Comparison of ENCODE assay signal across 1 cellular context in the genomic region with DNA sequence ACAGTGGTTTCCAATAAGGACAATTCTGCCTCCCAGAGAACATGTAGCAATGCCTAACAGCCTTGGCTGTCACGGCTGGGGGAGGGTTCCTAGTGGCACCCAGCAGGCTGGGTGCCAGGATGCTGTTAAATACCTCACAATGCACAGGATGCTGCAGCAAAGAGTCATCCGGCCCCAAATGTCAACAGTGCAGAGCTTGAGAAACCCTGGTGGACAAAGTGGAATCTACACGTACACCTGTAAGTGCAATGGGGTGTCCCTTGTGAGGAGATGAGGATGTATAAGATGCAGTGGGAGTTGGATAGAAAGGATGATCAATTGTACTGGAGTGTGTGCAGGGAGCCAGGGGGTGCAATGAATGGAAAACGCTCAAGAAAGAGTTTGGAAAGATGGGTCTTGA.
TF ChIP-seq lines count a peak whose summit lies in the region.

No MANE protein-coding gene starts in this region.

TF ChIP-seq in GM23338, 12 proteins besides CTCF, POLR2A, EP300 and RAD21 (continued from another document):
- TF ChIP-seq, protein P1, sequence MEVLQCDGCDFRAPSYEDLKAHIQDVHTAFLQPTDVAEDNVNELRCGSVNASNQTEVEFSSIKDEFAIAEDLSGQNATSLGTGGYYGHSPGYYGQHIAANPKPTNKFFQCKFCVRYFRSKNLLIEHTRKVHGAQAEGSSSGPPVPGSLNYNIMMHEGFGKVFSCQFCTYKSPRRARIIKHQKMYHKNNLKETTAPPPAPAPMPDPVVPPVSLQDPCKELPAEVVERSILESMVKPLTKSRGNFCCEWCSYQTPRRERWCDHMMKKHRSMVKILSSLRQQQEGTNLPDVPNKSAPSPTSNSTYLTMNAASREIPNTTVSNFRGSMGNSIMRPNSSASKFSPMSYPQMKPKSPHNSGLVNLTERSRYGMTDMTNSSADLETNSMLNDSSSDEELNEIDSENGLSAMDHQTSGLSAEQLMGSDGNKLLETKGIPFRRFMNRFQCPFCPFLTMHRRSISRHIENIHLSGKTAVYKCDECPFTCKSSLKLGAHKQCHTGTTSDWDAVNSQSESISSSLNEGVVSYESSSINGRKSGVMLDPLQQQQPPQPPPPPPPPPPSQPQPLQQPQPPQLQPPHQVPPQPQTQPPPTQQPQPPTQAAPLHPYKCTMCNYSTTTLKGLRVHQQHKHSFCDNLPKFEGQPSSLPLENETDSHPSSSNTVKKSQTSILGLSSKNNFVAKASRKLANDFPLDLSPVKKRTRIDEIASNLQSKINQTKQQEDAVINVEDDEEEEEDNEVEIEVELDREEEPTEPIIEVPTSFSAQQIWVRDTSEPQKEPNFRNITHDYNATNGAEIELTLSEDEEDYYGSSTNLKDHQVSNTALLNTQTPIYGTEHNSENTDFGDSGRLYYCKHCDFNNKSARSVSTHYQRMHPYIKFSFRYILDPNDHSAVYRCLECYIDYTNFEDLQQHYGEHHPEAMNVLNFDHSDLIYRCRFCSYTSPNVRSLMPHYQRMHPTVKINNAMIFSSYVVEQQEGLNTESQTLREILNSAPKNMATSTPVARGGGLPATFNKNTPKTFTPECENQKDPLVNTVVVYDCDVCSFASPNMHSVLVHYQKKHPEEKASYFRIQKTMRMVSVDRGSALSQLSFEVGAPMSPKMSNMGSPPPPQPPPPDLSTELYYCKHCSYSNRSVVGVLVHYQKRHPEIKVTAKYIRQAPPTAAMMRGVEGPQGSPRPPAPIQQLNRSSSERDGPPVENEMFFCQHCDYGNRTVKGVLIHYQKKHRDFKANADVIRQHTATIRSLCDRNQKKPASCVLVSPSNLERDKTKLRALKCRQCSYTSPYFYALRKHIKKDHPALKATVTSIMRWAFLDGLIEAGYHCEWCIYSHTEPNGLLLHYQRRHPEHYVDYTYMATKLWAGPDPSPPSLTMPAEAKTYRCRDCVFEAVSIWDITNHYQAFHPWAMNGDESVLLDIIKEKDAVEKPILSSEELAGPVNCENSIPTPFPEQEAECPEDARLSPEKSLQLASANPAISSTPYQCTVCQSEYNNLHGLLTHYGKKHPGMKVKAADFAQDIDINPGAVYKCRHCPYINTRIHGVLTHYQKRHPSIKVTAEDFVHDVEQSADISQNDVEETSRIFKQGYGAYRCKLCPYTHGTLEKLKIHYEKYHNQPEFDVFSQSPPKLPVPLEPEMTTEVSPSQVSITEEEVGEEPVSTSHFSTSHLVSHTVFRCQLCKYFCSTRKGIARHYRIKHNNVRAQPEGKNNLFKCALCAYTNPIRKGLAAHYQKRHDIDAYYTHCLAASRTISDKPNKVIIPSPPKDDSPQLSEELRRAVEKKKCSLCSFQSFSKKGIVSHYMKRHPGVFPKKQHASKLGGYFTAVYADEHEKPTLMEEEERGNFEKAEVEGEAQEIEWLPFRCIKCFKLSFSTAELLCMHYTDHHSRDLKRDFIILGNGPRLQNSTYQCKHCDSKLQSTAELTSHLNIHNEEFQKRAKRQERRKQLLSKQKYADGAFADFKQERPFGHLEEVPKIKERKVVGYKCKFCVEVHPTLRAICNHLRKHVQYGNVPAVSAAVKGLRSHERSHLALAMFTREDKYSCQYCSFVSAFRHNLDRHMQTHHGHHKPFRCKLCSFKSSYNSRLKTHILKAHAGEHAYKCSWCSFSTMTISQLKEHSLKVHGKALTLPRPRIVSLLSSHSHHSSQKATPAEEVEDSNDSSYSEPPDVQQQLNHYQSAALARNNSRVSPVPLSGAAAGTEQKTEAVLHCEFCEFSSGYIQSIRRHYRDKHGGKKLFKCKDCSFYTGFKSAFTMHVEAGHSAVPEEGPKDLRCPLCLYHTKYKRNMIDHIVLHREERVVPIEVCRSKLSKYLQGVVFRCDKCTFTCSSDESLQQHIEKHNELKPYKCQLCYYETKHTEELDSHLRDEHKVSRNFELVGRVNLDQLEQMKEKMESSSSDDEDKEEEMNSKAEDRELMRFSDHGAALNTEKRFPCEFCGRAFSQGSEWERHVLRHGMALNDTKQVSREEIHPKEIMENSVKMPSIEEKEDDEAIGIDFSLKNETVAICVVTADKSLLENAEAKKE (CRISPR knock-in tag; IDR thresholded peaks at IDR 0.05) = no peak
- TF ChIP-seq, protein P2, sequence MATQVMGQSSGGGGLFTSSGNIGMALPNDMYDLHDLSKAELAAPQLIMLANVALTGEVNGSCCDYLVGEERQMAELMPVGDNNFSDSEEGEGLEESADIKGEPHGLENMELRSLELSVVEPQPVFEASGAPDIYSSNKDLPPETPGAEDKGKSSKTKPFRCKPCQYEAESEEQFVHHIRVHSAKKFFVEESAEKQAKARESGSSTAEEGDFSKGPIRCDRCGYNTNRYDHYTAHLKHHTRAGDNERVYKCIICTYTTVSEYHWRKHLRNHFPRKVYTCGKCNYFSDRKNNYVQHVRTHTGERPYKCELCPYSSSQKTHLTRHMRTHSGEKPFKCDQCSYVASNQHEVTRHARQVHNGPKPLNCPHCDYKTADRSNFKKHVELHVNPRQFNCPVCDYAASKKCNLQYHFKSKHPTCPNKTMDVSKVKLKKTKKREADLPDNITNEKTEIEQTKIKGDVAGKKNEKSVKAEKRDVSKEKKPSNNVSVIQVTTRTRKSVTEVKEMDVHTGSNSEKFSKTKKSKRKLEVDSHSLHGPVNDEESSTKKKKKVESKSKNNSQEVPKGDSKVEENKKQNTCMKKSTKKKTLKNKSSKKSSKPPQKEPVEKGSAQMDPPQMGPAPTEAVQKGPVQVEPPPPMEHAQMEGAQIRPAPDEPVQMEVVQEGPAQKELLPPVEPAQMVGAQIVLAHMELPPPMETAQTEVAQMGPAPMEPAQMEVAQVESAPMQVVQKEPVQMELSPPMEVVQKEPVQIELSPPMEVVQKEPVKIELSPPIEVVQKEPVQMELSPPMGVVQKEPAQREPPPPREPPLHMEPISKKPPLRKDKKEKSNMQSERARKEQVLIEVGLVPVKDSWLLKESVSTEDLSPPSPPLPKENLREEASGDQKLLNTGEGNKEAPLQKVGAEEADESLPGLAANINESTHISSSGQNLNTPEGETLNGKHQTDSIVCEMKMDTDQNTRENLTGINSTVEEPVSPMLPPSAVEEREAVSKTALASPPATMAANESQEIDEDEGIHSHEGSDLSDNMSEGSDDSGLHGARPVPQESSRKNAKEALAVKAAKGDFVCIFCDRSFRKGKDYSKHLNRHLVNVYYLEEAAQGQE (IDR thresholded peaks at IDR 0.05; ENCODE audit: unreplicated experiment) = no peak
- no peak for TF ChIP-seq NANOG (IDR thresholded peaks at IDR 0.05; ENCODE audit: borderline replicate concordance)
